Comparison of ENCODE assay signal across 1 cellular context in genomic region chr1:28736450-28737244, GRCh38.
TF ChIP-seq lines count a peak whose summit lies in the region.

YTHDF2 (plus strand) TSS chr1:28736940; CDS start chr1:28737121, 181 bp downstream.

TF ChIP-seq in H1, 55 proteins besides CTCF, POLR2A, EP300 and RAD21 (continued from another document):
- TF ChIP-seq GTF2F1 (IDR thresholded peaks at IDR 0.05; ENCODE audit: borderline replicate concordance, low read depth, low read length) (peak; percentile 91), TCF12 (IDR thresholded peaks at IDR 0.05; ENCODE audit: low read depth, low read length) (peak; percentile 91), JUND (IDR thresholded peaks at IDR 0.05; ENCODE audit: low read length) (peak; percentile 34; the same call in 1 of the 2 replicates), KDM1A (IDR thresholded peaks at IDR 0.05; ENCODE audit: borderline replicate concordance, low read length) (peak; percentile 62; the same call in 1 of the 2 replicates), FOSL1 (IDR thresholded peaks at IDR 0.05; ENCODE audit: insufficient read depth, low read depth, low read length) (no peak), CBX5 (IDR thresholded peaks at IDR 0.05; ENCODE audit: low read depth, low read length) (no peak), MAX (IDR thresholded peaks at IDR 0.05) (peak; percentile 94), EGR1 (IDR thresholded peaks at IDR 0.05; ENCODE audit: borderline replicate concordance, low read depth, low read length) (peak; percentile 89; the same call in 1 of the 2 replicates), TAF1 (IDR thresholded peaks at IDR 0.05; ENCODE audit: low read depth, low read length) (peak; percentile 88), RXRA (IDR thresholded peaks at IDR 0.05; ENCODE audit: insufficient read depth, low read depth, low read length) (peak; percentile 83; the same call in 1 of the 2 replicates), SIRT6 (IDR thresholded peaks at IDR 0.05; ENCODE audit: low read length) (no peak), SIX5 (IDR thresholded peaks at IDR 0.05; ENCODE audit: low read depth, low read length) (peak; percentile 11; the same call in 1 of the 2 replicates), SP2 (IDR thresholded peaks at IDR 0.05; ENCODE audit: low read length) (peak; percentile 77), RBBP5 (IDR thresholded peaks at IDR 0.05; ENCODE audit: borderline replicate concordance, low read depth, low read length) (peak; percentile 57; the same call in 1 of the 2 replicates), SP4 (IDR thresholded peaks at IDR 0.05; ENCODE audit: low read length) (no peak), RNF2 (IDR thresholded peaks at IDR 0.05; ENCODE audit: borderline replicate concordance, low read depth, low read length, missing control alignments, poor library complexity, severe bottlenecking) (no peak), YY1 (IDR thresholded peaks at IDR 0.05; ENCODE audit: low read depth, low read length) (0 out of 2 replicates have a peak, but pooled peaks have one; percentile 32), ZNF274 (IDR thresholded peaks at IDR 0.05; ENCODE audit: borderline replicate concordance, extremely low read depth, low read length) (no peak), CHD1 (IDR thresholded peaks at IDR 0.05; ENCODE audit: low read depth, low read length) (no peak), KDM5A (IDR thresholded peaks at IDR 0.05; ENCODE audit: low read length) (0 out of 2 replicates have a peak, but pooled peaks have one; percentile 8), ASH2L (IDR thresholded peaks at IDR 0.05; ENCODE audit: low read length) (peak; percentile 87), BRCA1 (IDR thresholded peaks at IDR 0.05; ENCODE audit: low read depth, low read length) (no peak), POU5F1 (IDR thresholded peaks at IDR 0.05; ENCODE audit: low read depth, low read length) (no peak), SIN3A (conservative IDR thresholded peaks at IDR 0.05 in 1 of 2, IDR thresholded peaks at IDR 0.05 in 1 of 2; ENCODE audit: low read depth in 1 of 2, low read length in 2 of 2) (peak; percentile 9 to 91; a peak in 3 of 4 replicates), ATF2 (IDR thresholded peaks at IDR 0.05; ENCODE audit: low read length) (peak; percentile 79; the same call in 1 of the 2 replicates), CREB1 (IDR thresholded peaks at IDR 0.05) (peak; percentile 78), GABPA (IDR thresholded peaks at IDR 0.05; ENCODE audit: borderline replicate concordance, insufficient read depth, low read length) (no peak), BACH1 (IDR thresholded peaks at IDR 0.05; ENCODE audit: low read length) (peak; percentile 98), SRF (IDR thresholded peaks at IDR 0.05; ENCODE audit: low read depth, low read length) (peak; percentile 46), TBP (IDR thresholded peaks at IDR 0.05; ENCODE audit: low read depth, low read length) (peak; percentile 84), SP1 (IDR thresholded peaks at IDR 0.05; ENCODE audit: low read depth, low read length) (peak; percentile 86)
